In the genomic region with DNA sequence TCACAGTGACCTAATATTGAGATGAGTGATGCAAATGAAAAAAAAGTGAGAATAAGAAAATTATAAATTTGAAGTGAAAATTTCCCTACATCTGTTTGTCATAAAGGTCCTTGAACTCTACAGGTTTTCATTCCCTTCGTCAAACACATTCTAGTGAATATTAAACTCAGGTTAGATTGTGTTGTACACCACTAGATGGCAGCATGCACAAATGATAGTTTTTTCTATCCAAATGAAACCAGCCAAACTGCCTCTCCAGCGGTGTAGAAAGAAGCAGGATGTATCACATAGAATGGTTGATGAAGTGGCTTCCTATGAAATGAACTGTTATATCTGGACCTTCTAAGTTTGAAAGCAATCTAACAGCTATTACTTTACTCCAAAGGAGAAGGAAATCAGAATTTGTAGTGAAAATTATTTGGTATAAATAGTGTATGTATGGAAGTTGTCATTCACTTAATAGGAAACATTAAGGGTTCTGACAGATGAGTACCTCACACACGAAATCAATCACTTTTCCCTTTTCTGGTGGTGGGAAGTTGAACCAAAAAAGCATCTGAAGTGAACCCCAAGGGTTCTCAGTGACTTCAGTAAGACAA, we compare ENCODE assay signal across 8 cellular contexts.
DNase-seq lines count a peak whose midpoint lies in the region; ATAC-seq and TF ChIP-seq lines count a peak whose summit lies in the region.

No MANE protein-coding gene starts in this region.

- WGBS in prostate gland = 30% methylated on average over 3 of the region's 3 CpGs

- DNase-seq in DMS153 treated with DMSO at 0.1 percent for 48 hours (lab: John Stamatoyannopoulos, UW; ENCODE audit: unreplicated experiment) = peak; percentile 59
- peak; percentile 16 for DNase-seq in GM19238 (ENCODE audit: insufficient read length, low spot score)
- DNase-seq in NCI-H2171 (lab: John Stamatoyannopoulos, UW) = peak; percentile 21
- peak; percentile 37 for DNase-seq in activated CD8-positive, alpha-beta T cell treated with anti-CD3 and anti-CD28 coated beads for 36 hours
- DNase-seq in germinal center (ENCODE audit: low spot score) = peak; percentile 30
- peak; percentile 55 for DNase-seq in prostate gland (ENCODE audit: low spot score)
- DNase-seq in OCI-M2 (lab: John Stamatoyannopoulos, UW; ENCODE audit: unreplicated experiment) = no peak

- POLR2A ChIA-PET in activated CD8-positive, alpha-beta T cell treated with anti-CD3 and anti-CD28 coated beads for 36 hours (lab: Charles Lee) = no interaction called here

- no peaks in the 10 kb centered on the region for H3K4me1 Mint-ChIP-seq in activated CD8-positive, alpha-beta T cell treated with anti-CD3 and anti-CD28 coated beads for 36 hours (ENCODE audit: low read depth)

- peak; percentile 60 for TF ChIP-seq CTCF in activated CD8-positive, alpha-beta T cell treated with anti-CD3 and anti-CD28 coated beads for 36 hours (IDR thresholded peaks at IDR 0.05)
- TF ChIP-seq CTCF in prostate gland (IDR thresholded peaks at IDR 0.05) = peak; percentile 39 to 77 (median 74)

- intact Hi-C loops in activated CD8-positive, alpha-beta T cell treated with anti-CD3 and anti-CD28 coated beads for 36 hours (cut with micrococcal nuclease) = no loop called here
- intact Hi-C loops in prostate gland (cut with DNase I) = loop anchor here (2.0 kb wide), 1 partner anchor 381 kb away; no protein-coding TSS in a partner anchor

- no peaks in the 10 kb centered on the region for H3K27me3 ChIP-seq in prostate gland (replicated peaks; ENCODE audit: insufficient read depth)

- H3K4me1 ChIP-seq in prostate gland (replicated peaks) = no peaks in the 10 kb centered on the region

- H3K9me3 ChIP-seq in prostate gland = no peaks in the 10 kb centered on the region

- H3K27ac Mint-ChIP-seq in activated CD8-positive, alpha-beta T cell treated with anti-CD3 and anti-CD28 coated beads for 36 hours = no peak overlapping the region

- H3K27me3 Mint-ChIP-seq in activated CD8-positive, alpha-beta T cell treated with anti-CD3 and anti-CD28 coated beads for 36 hours = no peaks in the 10 kb centered on the region

- H3K4me3 Mint-ChIP-seq in activated CD8-positive, alpha-beta T cell treated with anti-CD3 and anti-CD28 coated beads for 36 hours = no peak overlapping the region

- H3K27ac ChIP-seq in prostate gland = no peak overlapping the region

- no peak for TF ChIP-seq POLR2A in prostate gland (IDR thresholded peaks at IDR 0.05)

- ATAC-seq in HG03103 (IDR thresholded peaks at IDR 0.05; ENCODE audit: low read depth, unreplicated experiment) = peak; percentile 83
- ATAC-seq in activated CD8-positive, alpha-beta T cell treated with anti-CD3 and anti-CD28 coated beads for 36 hours = peak; percentile 61

- CTCF ChIA-PET in activated CD8-positive, alpha-beta T cell treated with anti-CD3 and anti-CD28 coated beads for 36 hours (lab: Charles Lee) = interaction anchor here (1.0 to 3.3 kb wide), 8 partner anchors 9 to 343 kb away, joined by 3 to 14 read pairs (median 4); no protein-coding TSS in a partner anchor

- no peaks in the 10 kb centered on the region for H3K36me3 ChIP-seq in prostate gland

- H3K36me3 Mint-ChIP-seq in activated CD8-positive, alpha-beta T cell treated with anti-CD3 and anti-CD28 coated beads for 36 hours (ENCODE audit: low read depth) = no peaks in the 10 kb centered on the region

- no peaks in the 10 kb centered on the region for H3K9me3 Mint-ChIP-seq in activated CD8-positive, alpha-beta T cell treated with anti-CD3 and anti-CD28 coated beads for 36 hours

- no peak overlapping the region for H3K4me3 ChIP-seq in prostate gland
